ENCODE assay signal across 9 cellular contexts in genomic region chr3:38084019-38084968, GRCh38. TPM values are rescaled to one million over a fixed set of nuclear protein-coding genes. Genes with fewer than 3 reads are reported as not detected.
DNase-seq lines count a peak whose midpoint lies in the region; ATAC-seq and TF ChIP-seq lines count a peak whose summit lies in the region.
"Had no signal": no experiment of that assay in that cellular context is flagged by ENCODE, and none has a peak within 500 bp of the region (broad histone marks: within the 10 kb centered on the region; RNA-seq: fewer than 3 reads in every experiment).

No MANE protein-coding gene starts in this region.

- TF ChIP-seq POLR2A in spleen (IDR thresholded peaks at IDR 0.05), result no peak

- H3K27me3 ChIP-seq in GM06990 (replicated peaks; ENCODE audit: control insufficient read depth, insufficient read depth, low read length) (no peaks in the 10 kb centered on the region), spleen (replicated peaks in 1 of 7) (no peaks in the 10 kb centered on the region)

- H3K4me1 ChIP-seq in spleen, result no peaks in the 10 kb centered on the region

- 87 to 91% (median 89%) methylated on average over 14 of the region's 14 CpGs for WGBS in spleen, 5 donors

- H3K36me3 ChIP-seq in GM06990 (ENCODE audit: control insufficient read depth, insufficient read depth, low read length), result no peaks in the 10 kb centered on the region; the same call in 1 of the 2 replicates
- H3K36me3 ChIP-seq in spleen, result no peaks in the 10 kb centered on the region

- peaks cover 0 to 52% (median 4%) of the 10 kb centered on the region in 8 donors for H3K9me3 ChIP-seq in spleen

- H3K27ac ChIP-seq in spleen, result peak overlapping the region in 2 of 8 donors; percentile 14 to 38

- intact Hi-C loops in spleen (cut with DNase I; ENCODE audit: low total_unique reads), result no loop called here

- ATAC-seq in omental fat pad (ENCODE audit: low FRiP score) (peak; percentile 71), HG03442 (IDR thresholded peaks at IDR 0.05; ENCODE audit: unreplicated experiment) (no peak), HG02981 (IDR thresholded peaks at IDR 0.05; ENCODE audit: unreplicated experiment) (no peak)

- DNase-seq in GM06990 (ENCODE audit: extremely low read depth, insufficient read length), result peak; percentile 42
- DNase-seq in RKO (ENCODE audit: low spot score), result peak; percentile 63
- peak; percentile 16 for DNase-seq in effector CD4-positive, alpha-beta T cell
- no peak for DNase-seq in omental fat pad (ENCODE audit: low spot score)
- no peak for DNase-seq in spleen
- no peak for DNase-seq in NCI-H748 (lab: John Stamatoyannopoulos, UW; ENCODE audit: unreplicated experiment)

- H3K4me3 ChIP-seq in GM06990 (replicated peaks; ENCODE audit: low read depth, low read length) (no peak overlapping the region), spleen (no peak overlapping the region)

- TF ChIP-seq CTCF in GM06990 (IDR thresholded peaks at IDR 0.05; ENCODE audit: insufficient read depth, low read length, poor library complexity, severe bottlenecking) (no peak), omental fat pad (IDR thresholded peaks at IDR 0.05) (no peak), spleen (IDR thresholded peaks at IDR 0.05 in 8 of 11, conservative IDR thresholded peaks at IDR 0.05 in 3 of 11) (no peak)

RNA-seq across cellular contexts. Expression of gene DLEC1, which starts 45.3 kb away (rescaled TPM):
- 1 to 10 TPM in 3 of 4 donors, under 1 TPM in 1; 0.47 to 5.5 (median 1.4) TPM for total RNA-seq in omental fat pad
- total RNA-seq in spleen, result 1 to 10 TPM in 5 of 7 donors, under 1 TPM in 2; 0.52 to 2.3 (median 1.5) TPM
- under 1 TPM; 0.36 to 0.57 (median 0.42) TPM for polyA plus RNA-seq in spleen
- polyA plus RNA-seq: keratinocyte had no signal

RNA-seq across cellular contexts. Expression of gene ACAA1, which starts 52.6 kb away (rescaled TPM):
- total RNA-seq in omental fat pad, result 10 to 100 TPM; 48.1 to 69.5 (median 62.5) TPM
- total RNA-seq in spleen, result 100 to 1,000 TPM in 2 of 7 donors, 10 to 100 TPM in 5; 77.5 to 120 (median 88.0) TPM
- polyA plus RNA-seq in spleen, result 10 to 100 TPM; 68.4 to 79.3 (median 73.9) TPM

RNA-seq across cellular contexts. Expression of gene MYD88, which starts 54.2 kb away (rescaled TPM):
- total RNA-seq in omental fat pad (10 to 100 TPM; 37.6 to 78.0 (median 53.6) TPM), spleen (100 to 1,000 TPM in 2 of 7 donors, 10 to 100 TPM in 5; 69.8 to 146 (median 90.9) TPM)
- polyA plus RNA-seq in spleen, result 10 to 100 TPM; 38.8 to 53.3 (median 41.1) TPM

RNA-seq across cellular contexts. Expression of gene PLCD1, which starts 54.9 kb away (rescaled TPM):
- total RNA-seq in omental fat pad (10 to 100 TPM; 12.5 to 24.4 (median 19.0) TPM), spleen (10 to 100 TPM; 16.3 to 24.0 (median 20.8) TPM)
- 10 to 100 TPM; 11.8 to 13.3 (median 12.7) TPM for polyA plus RNA-seq in spleen

Comparison
In these comparisons a context has a peak if more than half of its experiments do, and no peak if none do; other contexts are left out.
1. DNase-seq: peak in GM06990 (single experiment), RKO (single experiment) and effector CD4-positive, alpha-beta T cell (single experiment); none in omental fat pad (single experiment), spleen (single experiment) and NCI-H748 (single experiment).